Comparison of ENCODE assay signal across 8 cellular contexts in the genomic region with DNA sequence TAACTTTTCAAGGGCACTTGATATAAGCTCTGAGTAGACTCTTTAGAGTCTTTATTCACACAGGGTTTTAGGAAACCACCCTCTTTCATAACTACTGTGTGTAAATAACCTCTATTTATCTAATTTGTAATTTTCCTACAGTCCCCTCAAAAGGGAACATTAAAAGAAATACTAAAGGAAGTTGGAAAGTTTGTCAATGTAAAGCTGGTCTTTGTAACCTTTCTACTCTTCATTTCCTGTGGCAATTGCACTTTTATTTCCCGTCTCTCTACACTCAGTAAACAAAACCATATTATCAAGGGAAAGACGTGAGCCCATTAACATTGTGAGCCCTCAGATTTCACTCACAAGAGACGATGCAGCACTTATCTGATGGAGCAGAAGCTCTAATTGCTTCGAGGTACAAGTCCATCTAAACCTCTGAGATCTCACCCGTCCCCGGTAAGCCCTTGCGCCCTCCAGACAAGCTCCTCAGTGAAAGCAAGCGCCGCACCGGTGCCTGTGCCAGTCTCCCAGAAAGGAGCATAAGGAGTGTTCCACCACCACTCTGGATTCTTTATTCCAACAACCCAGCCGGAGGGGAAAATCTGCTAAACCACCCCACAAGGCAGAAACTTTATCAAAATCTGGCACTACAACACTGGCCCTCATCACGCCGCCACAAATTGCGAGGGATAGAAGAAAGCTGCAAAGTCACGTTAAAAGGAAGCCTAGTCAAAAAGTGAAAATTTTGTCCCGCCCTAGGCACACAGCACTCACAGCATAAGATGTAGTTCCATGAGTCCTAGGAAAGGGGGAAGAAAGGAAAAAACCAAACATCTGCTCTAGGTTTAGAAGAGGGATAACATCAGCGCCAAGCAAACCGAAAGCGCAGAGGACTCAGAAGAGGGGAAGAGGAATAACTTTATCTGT. TPM values are rescaled to one million over a fixed set of nuclear protein-coding genes. Genes with fewer than 3 reads are reported as not detected.
DNase-seq lines count a peak whose midpoint lies in the region; ATAC-seq and TF ChIP-seq lines count a peak whose summit lies in the region.

No MANE protein-coding gene starts in this region.

- 7% methylated on average over 19 of the region's 19 CpGs for WGBS in HUES64
- WGBS in lower leg skin, 2 donors: 4 to 6% methylated on average over 19 of the region's 19 CpGs
- 1 to 2% methylated on average over 14 to 19 of the region's 19 CpGs for WGBS in upper lobe of left lung, 2 donors

- H3K4me3 ChIP-seq in HUES64 (ENCODE audit: low read length) (peak overlapping the region; percentile 39), astrocyte of the spinal cord (ENCODE audit: low read depth, low read length) (peak overlapping the region; percentile 49), lower leg skin (ENCODE audit: low read depth, poor library complexity, severe bottlenecking) (peak overlapping the region; percentile 52), upper lobe of left lung (peak overlapping the region; percentile 25 to 68 (median 56))

- no peak overlapping the region for H3K9ac ChIP-seq in HUES64 (ENCODE audit: low read depth, low read length)

- TF ChIP-seq EP300 in upper lobe of left lung (IDR thresholded peaks at IDR 0.05): no peak

- no peak for TF ChIP-seq CTCF in astrocyte of the spinal cord (IDR thresholded peaks at IDR 0.05; ENCODE audit: low read depth, low read length)
- TF ChIP-seq CTCF in lower leg skin (IDR thresholded peaks at IDR 0.05): no peak
- TF ChIP-seq CTCF in upper lobe of left lung (IDR thresholded peaks at IDR 0.05): no peak

- no peak for TF ChIP-seq POLR2A in lower leg skin (IDR thresholded peaks at IDR 0.05)
- TF ChIP-seq POLR2A in upper lobe of left lung (IDR thresholded peaks at IDR 0.05): no peak

- H3K4me1 ChIP-seq in HUES64 (ENCODE audit: insufficient read depth, low read length): peaks cover 30% of the 10 kb centered on the region
- peaks cover 25 to 32% (median 26%) of the 10 kb centered on the region in 4 donors for H3K4me1 ChIP-seq in upper lobe of left lung

- DNase-seq in DMS53 (lab: John Stamatoyannopoulos, UW): peak; percentile 74
- no peak for DNase-seq in astrocyte of the spinal cord (ENCODE audit: low read depth, low spot score)
- peak in 1 of 2 donors; percentile 83 for DNase-seq in lower leg skin (ENCODE audit: low spot score in 2 of 2)
- DNase-seq in upper lobe of left lung: peak in 1 of 2 donors; percentile 26
- no peak for DNase-seq in SIG-M5 (lab: John Stamatoyannopoulos, UW)
- no peak for DNase-seq in NCI-H2107 (lab: John Stamatoyannopoulos, UW)

- H3K27ac ChIP-seq in HUES64 (ENCODE audit: low read depth, low read length): no peak overlapping the region
- peak overlapping the region; percentile 10 to 84 (median 74) for H3K27ac ChIP-seq in upper lobe of left lung

- ATAC-seq in upper lobe of left lung (ENCODE audit: low FRiP score in 2 of 2) (peak; percentile 18 to 68), GM21576 (IDR thresholded peaks at IDR 0.05; ENCODE audit: unreplicated experiment) (no peak)

- H3K9me3 ChIP-seq in HUES64 (ENCODE audit: insufficient read depth, low read depth, low read length) (no peaks in the 10 kb centered on the region), upper lobe of left lung (no peaks in the 10 kb centered on the region)

- intact Hi-C loops in lower leg skin (cut with DNase I; ENCODE audit: low total_unique reads): no loop called here

- in situ Hi-C loops in astrocyte of the spinal cord (cut with HindIII; ENCODE audit: low sequenced_read_pairs): no loop called here

- H3K27me3 ChIP-seq in HUES64 (ENCODE audit: insufficient read depth, low read length) (peaks cover 100% of the 10 kb centered on the region), upper lobe of left lung (peaks cover 0 to 29% (median 14%) of the 10 kb centered on the region in 4 donors)

- no peaks in the 10 kb centered on the region for H3K36me3 ChIP-seq in HUES64 (ENCODE audit: insufficient read depth, low read length)
- H3K36me3 ChIP-seq in upper lobe of left lung: no peaks in the 10 kb centered on the region

RNA-seq across cellular contexts. Expression of a gene that starts 0.9 kb away (rescaled TPM):
- 0.45 TPM for polyA plus RNA-seq in HUES64 (2013, experiment 1 of 2)
- polyA plus RNA-seq in HUES64 (2013, experiment 2 of 2): 0.89 TPM
- total RNA-seq in lower leg skin (under 1 TPM in 3 of 4 donors, not detected in 1; 0.23 to 0.55 (median 0.27) TPM), upper lobe of left lung (1 to 10 TPM; 1.0 to 7.2 (median 3.6) TPM)

RNA-seq across cellular contexts. Expression of a gene that starts 30.5 kb away (rescaled TPM):
- polyA plus RNA-seq in HUES64 (2013, experiment 1 of 2): 0.45 TPM
- 0.76 TPM for polyA plus RNA-seq in HUES64 (2013, experiment 2 of 2)
- total RNA-seq in lower leg skin (1 to 10 TPM in 2 of 4 donors, under 1 TPM in 1, not detected in 1; 0.56 to 3.1 (median 1.7) TPM), upper lobe of left lung (under 1 TPM in 3 of 6 donors, not detected in 3; 0.49 to 0.57 (median 0.49) TPM)

RNA-seq across cellular contexts. Expression of a gene that starts 36.2 kb away (rescaled TPM):
- 1.2 TPM for polyA plus RNA-seq in HUES64 (2013, experiment 1 of 2)
- 2.2 TPM for polyA plus RNA-seq in HUES64 (2013, experiment 2 of 2)
- total RNA-seq in lower leg skin (1 to 10 TPM in 2 of 4 donors, not detected in 2; 2.2 to 2.6 TPM), upper lobe of left lung (under 1 TPM in 2 of 6 donors, not detected in 4; 0.79 to 0.81 TPM)

RNA-seq across cellular contexts. Expression of a gene that starts 58.1 kb away (rescaled TPM):
- 0.30 TPM for polyA plus RNA-seq in HUES64 (2013, experiment 1 of 2)
- 0.57 TPM for polyA plus RNA-seq in HUES64 (2013, experiment 2 of 2)
- 1 to 10 TPM; 2.4 to 8.9 (median 6.0) TPM for total RNA-seq in lower leg skin
- 1 to 10 TPM in 1 of 6 donors, under 1 TPM in 4, not detected in 1; 0.43 to 2.3 (median 0.74) TPM for total RNA-seq in upper lobe of left lung
